ENCODE assay signal across 15 cellular contexts in genomic region chr6:46925563-46926253, GRCh38. TPM values are rescaled to one million over a fixed set of nuclear protein-coding genes. Genes with fewer than 3 reads are reported as not detected.
DNase-seq lines count a peak whose midpoint lies in the region; ATAC-seq, FAIRE-seq and TF ChIP-seq lines count a peak whose summit lies in the region.
"Had no signal": no experiment of that assay in that cellular context is flagged by ENCODE, and none has a peak within 500 bp of the region (broad histone marks: within the 10 kb centered on the region; RNA-seq: fewer than 3 reads in every experiment).

No MANE protein-coding gene starts in this region.

- no peaks in the 10 kb centered on the region for H3K27me3 ChIP-seq in RWPE2 (ENCODE audit: insufficient read depth, poor library complexity, severe bottlenecking)
- H3K27me3 ChIP-seq in colonic mucosa, result no peaks in the 10 kb centered on the region

- TF ChIP-seq POLR2A in H54 (IDR thresholded peaks at IDR 0.05; ENCODE audit: low read depth, low read length), result no peak

- H3K4me1 ChIP-seq in RWPE2 (ENCODE audit: insufficient read depth, poor library complexity, severe bottlenecking), result peaks cover 22% of the 10 kb centered on the region
- no peaks in the 10 kb centered on the region for H3K4me1 ChIP-seq in colonic mucosa

- no peak for TF ChIP-seq CTCF in RWPE2 (IDR thresholded peaks at IDR 0.05; ENCODE audit: poor library complexity, severe bottlenecking)
- TF ChIP-seq CTCF in colonic mucosa (IDR thresholded peaks at IDR 0.05), result no peak

- DNase-seq in Daoy (ENCODE audit: low read depth), result peak; percentile 50
- DNase-seq in RWPE2 (ENCODE audit: low spot score), result peak; percentile 75
- peak; percentile 4 for DNase-seq in fibroblast of the conjunctiva (ENCODE audit: low read depth)
- peak; percentile 91 for DNase-seq in posterior vena cava (ENCODE audit: low spot score)
- no peak for DNase-seq in H54 (ENCODE audit: insufficient read length, low spot score)
- no peak for DNase-seq in colonic mucosa
- DNase-seq: activated CD4-positive, alpha-beta T cell treated with anti-CD3 and anti-CD28 coated beads for 48 hours; amniotic stem cell; CD4-positive, alpha-beta T cell; head of caudate nucleus; NCI-H146; SHP77 treated with DMSO at 0.1 percent for 48 hours had no signal

- H3K4me3 ChIP-seq in RWPE2 (ENCODE audit: severe bottlenecking) (no peak overlapping the region), colonic mucosa (no peak overlapping the region)

- H3K36me3 ChIP-seq in RWPE2 (ENCODE audit: low read depth), result no peaks in the 10 kb centered on the region
- H3K36me3 ChIP-seq in colonic mucosa, result no peaks in the 10 kb centered on the region

- intact Hi-C loops in posterior vena cava (cut with DNase I) (no loop called here), colonic mucosa (cut with DNase I) (no loop called here)

- H3K9me3 ChIP-seq in RWPE2 (ENCODE audit: severe bottlenecking), result no peaks in the 10 kb centered on the region
- H3K9me3 ChIP-seq in colonic mucosa, result no peaks in the 10 kb centered on the region

- ATAC-seq in RWPE2 (ENCODE audit: low read depth) (peak; percentile 92), HG03135 (IDR thresholded peaks at IDR 0.05; ENCODE audit: unreplicated experiment) (no peak), HG03469 (IDR thresholded peaks at IDR 0.05; ENCODE audit: unreplicated experiment) (no peak)

- H3K27ac ChIP-seq in RWPE2 (ENCODE audit: poor library complexity, severe bottlenecking), result peak overlapping the region; percentile 79
- H3K27ac ChIP-seq in colonic mucosa, result no peak overlapping the region

- H3K9ac ChIP-seq in colonic mucosa (ENCODE audit: low read depth in 2 of 2, low read length in 2 of 2), result no peak overlapping the region

- no peak for FAIRE-seq in H54 (lab: Jason Lieb, UNC)
- FAIRE-seq: GM12891 had no signal

RNA-seq across cellular contexts. Expression of gene ADGRF5, which starts 4.0 kb away (rescaled TPM):
- total RNA-seq in Daoy (2014; rRNA removed; shearing (Covaris generic)), result 0.11 TPM in 1 of 2 replicates, not detected in the other
- total RNA-seq in posterior vena cava, result 10 to 100 TPM; 24.1 to 37.4 TPM
- 1 to 10 TPM; 1.8 to 3.3 TPM for total RNA-seq in colonic mucosa
- total RNA-seq: CD4-positive, alpha-beta T cell had no signal

Comparison
In these comparisons a context has a peak if more than half of its experiments do, and no peak if none do; other contexts are left out.
1. DNase-seq: peak in Daoy (single experiment), RWPE2 (single experiment), fibroblast of the conjunctiva (single experiment) and posterior vena cava (single experiment); none in H54 (single experiment) and colonic mucosa (single experiment).
2. RNA of gene ADGRF5, which starts 4.0 kb away (total RNA-seq): 24.1 to 37.4 TPM in posterior vena cava; 1.8 to 3.3 TPM in colonic mucosa and 0.11 TPM in Daoy; every median in the first group is over 4 times any median in the second.